13 cellular contexts compared by ENCODE assay signal in genomic region chr20:34570859-34571306, GRCh38. TPM values are rescaled to one million over a fixed set of nuclear protein-coding genes. Genes with fewer than 3 reads are reported as not detected.
DNase-seq lines count a peak whose midpoint lies in the region; ATAC-seq, FAIRE-seq and TF ChIP-seq lines count a peak whose summit lies in the region.
"Had no signal": no experiment of that assay in that cellular context is flagged by ENCODE, and none has a peak within 500 bp of the region (broad histone marks: within the 10 kb centered on the region; RNA-seq: fewer than 3 reads in every experiment).

No MANE protein-coding gene starts in this region.

- H3K4me3 ChIP-seq in HL-60 (replicated peaks; ENCODE audit: insufficient read depth, low read length) (no peak overlapping the region), kidney (ENCODE audit: low read length in 2 of 2) (no peak overlapping the region)
- H3K4me3 ChIP-seq: esophagus squamous epithelium had no signal

- H3K36me3 ChIP-seq in kidney (ENCODE audit: control insufficient read depth in 1 of 2, insufficient read depth in 2 of 2, low read length in 2 of 2): peaks cover 5% of the 10 kb centered on the region in 2 donors

- H3K27me3 Mint-ChIP-seq in activated CD8-positive, alpha-beta T cell treated with anti-CD3 and anti-CD28 coated beads, Interleukin-2, amount 10 ng/mL, durations not matched to agents 7 days and 5 days (ENCODE audit: low read depth): no peaks in the 10 kb centered on the region

- intact Hi-C loops in kidney (cut with DNase I): no loop called here

- no peaks in the 10 kb centered on the region for H3K9me3 Mint-ChIP-seq in activated CD8-positive, alpha-beta T cell treated with anti-CD3 and anti-CD28 coated beads, Interleukin-2, amount 10 ng/mL, durations not matched to agents 7 days and 5 days (ENCODE audit: insufficient read depth)

- H3K27ac Mint-ChIP-seq in activated CD8-positive, alpha-beta T cell treated with anti-CD3 and anti-CD28 coated beads, Interleukin-2, amount 10 ng/mL, durations not matched to agents 7 days and 5 days: peak overlapping the region; percentile 53

- H3K27ac ChIP-seq in HL-60 (replicated peaks): 0 out of 2 replicates have a peak overlapping the region, but pooled peaks have one; percentile 7
- H3K27ac ChIP-seq in kidney (ENCODE audit: low read depth in 2 of 2, low read length in 2 of 2): no peak overlapping the region
- H3K27ac ChIP-seq: esophagus squamous epithelium had no signal

- POLR2A ChIA-PET in activated CD8-positive, alpha-beta T cell treated with anti-CD3 and anti-CD28 coated beads, Interleukin-2, amount 10 ng/mL, durations not matched to agents 7 days and 5 days (lab: Charles Lee): interaction anchor here (0.8 to 1.3 kb wide), 2 partner anchors 8 to 10 kb away, joined by 3 to 5 read pairs; no protein-coding TSS in a partner anchor
- POLR2A ChIA-PET in HEK293T (lab: Yijun Ruan, JAX): interaction anchor here (0.6 to 1.7 kb wide), 2 partner anchors 254 to 353 kb away, joined by 4 read pairs; partner anchors contain the start of gene NCOA6

- H3K4me1 ChIP-seq in kidney (ENCODE audit: control insufficient read depth in 1 of 2, insufficient read depth in 1 of 2, low read depth in 1 of 2, low read length in 2 of 2): no peaks in the 10 kb centered on the region
- H3K4me1 ChIP-seq: esophagus squamous epithelium had no signal

- DNase-seq in CD1c-positive myeloid dendritic cell (ENCODE audit: extremely low spot score) (peak; percentile 9), HL-60 (ENCODE audit: low read depth in 1 of 2, low spot score in 1 of 2) (peak; percentile 31 to 62), kidney (peak; percentile 31), HEK293T (ENCODE audit: extremely low spot score) (no peak)
- DNase-seq in activated CD8-positive, alpha-beta T cell treated with anti-CD3 and anti-CD28 coated beads, Interleukin-2, amount 10 ng/mL, durations not matched to agents 7 days and 5 days: no peak
- DNase-seq: esophagus squamous epithelium; NCI-H1092 treated with DMSO at 0.1 percent for 48 hours; stimulated activated CD4-positive, alpha-beta T cell treated with anti-CD3 and anti-CD28 coated beads, Interleukin-4, amount 100 ng/mL, for 24 hours had no signal

- TF ChIP-seq CTCF in HL-60 (IDR thresholded peaks at IDR 0.05; ENCODE audit: insufficient read depth, low read length): no peak
- TF ChIP-seq CTCF in kidney (IDR thresholded peaks at IDR 0.05; ENCODE audit: borderline replicate concordance, extremely low read depth, insufficient read depth): no peak

- no peak overlapping the region for H3K9ac ChIP-seq in kidney (ENCODE audit: low read length in 2 of 2)

- no peak for FAIRE-seq in kidney (lab: Jason Lieb, UNC)
- FAIRE-seq: G401.6, urothelium cell line had no signal

- ATAC-seq in activated CD8-positive, alpha-beta T cell treated with anti-CD3 and anti-CD28 coated beads, Interleukin-2, amount 10 ng/mL, durations not matched to agents 7 days and 5 days: no peak
- no peak for ATAC-seq in HG03342 (IDR thresholded peaks at IDR 0.05; ENCODE audit: unreplicated experiment)
- ATAC-seq in HG02610 (IDR thresholded peaks at IDR 0.05; ENCODE audit: unreplicated experiment): no peak
- no peak for ATAC-seq in GM21367 (IDR thresholded peaks at IDR 0.05; ENCODE audit: unreplicated experiment)

- H3K36me3 Mint-ChIP-seq in activated CD8-positive, alpha-beta T cell treated with anti-CD3 and anti-CD28 coated beads, Interleukin-2, amount 10 ng/mL, durations not matched to agents 7 days and 5 days (ENCODE audit: low read depth): peaks cover 2% of the 10 kb centered on the region

- CTCF ChIA-PET in activated CD8-positive, alpha-beta T cell treated with anti-CD3 and anti-CD28 coated beads, Interleukin-2, amount 10 ng/mL, durations not matched to agents 7 days and 5 days (lab: Charles Lee): interaction anchor here (1.1 to 1.2 kb wide), 5 partner anchors 8 to 137 kb away, joined by 3 to 5 read pairs (median 4); no protein-coding TSS in a partner anchor
- CTCF ChIA-PET in HEK293T (lab: Yijun Ruan, JAX): no interaction called here

- no peaks in the 10 kb centered on the region for H3K9me3 ChIP-seq in kidney (ENCODE audit: control insufficient read depth in 1 of 2, low read length in 2 of 2)
- H3K9me3 ChIP-seq: esophagus squamous epithelium had no signal

- no peak overlapping the region for H3K4me3 Mint-ChIP-seq in activated CD8-positive, alpha-beta T cell treated with anti-CD3 and anti-CD28 coated beads, Interleukin-2, amount 10 ng/mL, durations not matched to agents 7 days and 5 days

- H3K4me1 Mint-ChIP-seq in activated CD8-positive, alpha-beta T cell treated with anti-CD3 and anti-CD28 coated beads, Interleukin-2, amount 10 ng/mL, durations not matched to agents 7 days and 5 days (ENCODE audit: low read depth): peaks cover 10% of the 10 kb centered on the region

- H3K27me3 ChIP-seq in HL-60 (ENCODE audit: insufficient read depth, poor library complexity, severe bottlenecking): no peaks in the 10 kb centered on the region
- H3K27me3 ChIP-seq: esophagus squamous epithelium had no signal

TF ChIP-seq in HEK293T, 16 proteins besides CTCF, POLR2A, EP300 and RAD21:
- no peak for TF ChIP-seq LEF1 (IDR thresholded peaks at IDR 0.05; ENCODE audit: borderline replicate concordance)
- TF ChIP-seq CTBP1 (IDR thresholded peaks at IDR 0.05; ENCODE audit: borderline replicate concordance): no peak
- no peak for TF ChIP-seq ARNT (IDR thresholded peaks at IDR 0.05)
- no peak for TF ChIP-seq FOXK2 (IDR thresholded peaks at IDR 0.05)
- no peak for TF ChIP-seq NFRKB (IDR thresholded peaks at IDR 0.05)
- no peak for TF ChIP-seq SUZ12 (IDR thresholded peaks at IDR 0.05)
- no peak for TF ChIP-seq FOXA1 (IDR thresholded peaks at IDR 0.05)
- no peak for TF ChIP-seq BHLHE40 (IDR thresholded peaks at IDR 0.05; ENCODE audit: borderline replicate concordance)
- TF ChIP-seq ZNF384 (IDR thresholded peaks at IDR 0.05): no peak
- no peak for TF ChIP-seq FOXM1 (IDR thresholded peaks at IDR 0.05; ENCODE audit: borderline replicate concordance)
- TF ChIP-seq PKNOX1 (IDR thresholded peaks at IDR 0.05): no peak
- no peak for TF ChIP-seq ELF4 (IDR thresholded peaks at IDR 0.05)
- no peak for TF ChIP-seq HDGF (IDR thresholded peaks at IDR 0.05; ENCODE audit: borderline replicate concordance)
- TF ChIP-seq TARDBP (IDR thresholded peaks at IDR 0.05): no peak
- no peak for TF ChIP-seq L3MBTL2 (conservative IDR thresholded peaks at IDR 0.05)
- no peak for TF ChIP-seq SP1 (IDR thresholded peaks at IDR 0.05)
TF ChIP-seq in HEK293T: peak in this region for 0.

RNA-seq across cellular contexts. Expression of gene MAP1LC3A, which starts 12.4 kb away (rescaled TPM):
- total RNA-seq in activated CD8-positive, alpha-beta T cell treated with anti-CD3 and anti-CD28 coated beads, Interleukin-2, amount 10 ng/mL, durations not matched to agents 7 days and 5 days: 1 to 10 TPM; 1.4 to 1.6 TPM
- 42.5 TPM for total RNA-seq in kidney
- polyA plus RNA-seq in kidney (ENCODE audit: insufficient read depth, low read depth, low replicate concordance): 153 TPM

RNA-seq across cellular contexts. Expression of gene DYNLRB1, which starts 54.7 kb away (rescaled TPM):
- 100 to 1,000 TPM in 1 of 2 experiments, 10 to 100 TPM in 1; 91.9 to 103 TPM for total RNA-seq in activated CD8-positive, alpha-beta T cell treated with anti-CD3 and anti-CD28 coated beads, Interleukin-2, amount 10 ng/mL, durations not matched to agents 7 days and 5 days
- total RNA-seq in kidney: 185 TPM
- 676 TPM for polyA plus RNA-seq in kidney (ENCODE audit: insufficient read depth, low read depth, low replicate concordance)

Comparison
In these comparisons a context has a peak if more than half of its experiments do, and no peak if none do; other contexts are left out.
1. DNase-seq: peak in CD1c-positive myeloid dendritic cell (single experiment), HL-60 (2 of 2) and kidney (single experiment); none in activated CD8-positive, alpha-beta T cell treated with anti-CD3 and anti-CD28 coated beads, Interleukin-2, amount 10 ng/mL, durations not matched to agents 7 days and 5 days (single experiment) and HEK293T (single experiment).
2. RNA of gene MAP1LC3A, which starts 12.4 kb away (total RNA-seq): 42.5 TPM in kidney (single experiment); 1.4 to 1.6 TPM in activated CD8-positive, alpha-beta T cell treated with anti-CD3 and anti-CD28 coated beads, Interleukin-2, amount 10 ng/mL, durations not matched to agents 7 days and 5 days; every median in the first group is over 10 times any median in the second.